ENCODE assay signal across 31 cellular contexts in genomic region chr5:3323144-3323543, GRCh38.
"Had no signal": no experiment of that assay in that cellular context is flagged by ENCODE, and none has a peak within 500 bp of the region (broad histone marks: within the 10 kb centered on the region; RNA-seq: fewer than 3 reads in every experiment).

No MANE protein-coding gene starts in this region.

- H3K36me3 Mint-ChIP-seq: activated CD8-positive, alpha-beta memory T cell treated with anti-CD3 and anti-CD28 coated beads, Interleukin-2, amount 10 ng/mL, durations not matched to agents 7 days and 5 days; activated naive CD8-positive, alpha-beta T cell treated with anti-CD3 and anti-CD28 coated beads for 36 hours had no signal

- H3K27me3 ChIP-seq: adrenal gland, body of pancreas, brain microvascular endothelial cell, breast epithelium had no signal

- FAIRE-seq: TTC549 had no signal

- ATAC-seq: activated CD4-positive, alpha-beta T cell treated with anti-CD3 and anti-CD28 coated beads for 36 hours; activated CD4-positive, CD25-positive, alpha-beta regulatory T cell treated with anti-CD3 and anti-CD28 coated beads, Interleukin-2, amount 50 U/mL, for 24 hours; activated CD8-positive, alpha-beta memory T cell treated with anti-CD3 and anti-CD28 coated beads, Interleukin-2, amount 10 ng/mL, durations not matched to agents 7 days and 5 days; activated CD8-positive, alpha-beta T cell treated with anti-CD3 and anti-CD28 coated beads, Interleukin-2, amount 10 ng/mL, durations not matched to agents 7 days and 5 days; body of pancreas had no signal

- H3K4me1 ChIP-seq: adrenal gland, body of pancreas, breast epithelium had no signal

- H3K4me3 Mint-ChIP-seq: activated CD4-positive, alpha-beta memory T cell treated with anti-CD3 and anti-CD28 coated beads, Interleukin-2, amount 10 ng/mL, durations not matched to agents 7 days and 5 days; activated CD4-positive, alpha-beta T cell treated with anti-CD3 and anti-CD28 coated beads for 36 hours; activated CD4-positive, alpha-beta T cell treated with anti-CD3 and anti-CD28 coated beads, Interleukin-2, amount 10 ng/mL, durations not matched to agents 7 days and 5 days; activated CD8-positive, alpha-beta memory T cell treated with anti-CD3 and anti-CD28 coated beads, Interleukin-2, amount 10 ng/mL, durations not matched to agents 7 days and 5 days; activated CD8-positive, alpha-beta T cell treated with anti-CD3 and anti-CD28 coated beads, Interleukin-2, amount 10 ng/mL, durations not matched to agents 7 days and 5 days; activated naive CD4-positive, alpha-beta T cell treated with anti-CD3 and anti-CD28 coated beads for 36 hours; activated naive CD8-positive, alpha-beta T cell treated with anti-CD3 and anti-CD28 coated beads for 36 hours; activated T-cell treated with anti-CD3 and anti-CD28 coated beads, Interleukin-2, amount 50 U/mL, for 24 hours; T-helper 2 cell treated with Interferon-gamma antibody and Interleukin-4, amounts not matched to agents 5 μg/mL and 100 μg/mL, for 36 hours had no signal

- DNase-seq: activated CD4-positive, alpha-beta memory T cell treated with anti-CD3 and anti-CD28 coated beads, Interleukin-2, amount 10 ng/mL, durations not matched to agents 7 days and 5 days; activated CD4-positive, alpha-beta T cell treated with anti-CD3 and anti-CD28 coated beads for 1 hour; activated CD4-positive, alpha-beta T cell treated with anti-CD3 and anti-CD28 coated beads for 36 hours; activated CD4-positive, alpha-beta T cell treated with anti-CD3 and anti-CD28 coated beads for 48 hours; activated CD4-positive, alpha-beta T cell treated with anti-CD3 and anti-CD28 coated beads, Interleukin-2, amount 10 ng/mL, durations not matched to agents 7 days and 5 days; activated CD4-positive, CD25-positive, alpha-beta regulatory T cell; activated CD8-positive, alpha-beta memory T cell treated with anti-CD3 and anti-CD28 coated beads for 24 hours; activated CD8-positive, alpha-beta memory T cell treated with anti-CD3 and anti-CD28 coated beads, Interleukin-2, amount 50 U/mL, for 48 hours; activated CD8-positive, alpha-beta T cell treated with anti-CD3 and anti-CD28 coated beads, Interleukin-2, amount 10 ng/mL, durations not matched to agents 7 days and 5 days; activated effector memory CD4-positive, alpha-beta T cell treated with Interleukin-2 at 50 U/mL for 16 hours; activated gamma-delta T cell; activated naive CD4-positive, alpha-beta T cell treated with anti-CD3 and anti-CD28 coated beads for 36 hours; activated naive CD4-positive, alpha-beta T cell treated with anti-CD3 and anti-CD28 coated beads, Interleukin-2, amount 50 U/mL, for 16 hours; activated naive CD8-positive, alpha-beta T cell treated with anti-CD3 and anti-CD28 coated beads for 36 hours; activated T-cell treated with anti-CD3 and anti-CD28 coated beads, Interleukin-2, amount 50 U/mL, for 24 hours; activated T-cell treated with anti-CD3 and anti-CD28 coated beads, Interleukin-2, amount 50 U/mL, for 48 hours; adrenal gland; amniotic stem cell; aorta; body of pancreas; brain microvascular endothelial cell; central memory CD4-positive, alpha-beta T cell; T-helper 9 cell had no signal

- H3K4me1 Mint-ChIP-seq: activated CD4-positive, alpha-beta memory T cell treated with anti-CD3 and anti-CD28 coated beads, Interleukin-2, amount 10 ng/mL, durations not matched to agents 7 days and 5 days; activated CD4-positive, alpha-beta T cell treated with anti-CD3 and anti-CD28 coated beads for 36 hours; activated CD4-positive, alpha-beta T cell treated with anti-CD3 and anti-CD28 coated beads, Interleukin-2, amount 10 ng/mL, durations not matched to agents 7 days and 5 days; activated CD8-positive, alpha-beta memory T cell treated with anti-CD3 and anti-CD28 coated beads, Interleukin-2, amount 10 ng/mL, durations not matched to agents 7 days and 5 days; activated naive CD8-positive, alpha-beta T cell treated with anti-CD3 and anti-CD28 coated beads for 36 hours had no signal

- H3K9me3 ChIP-seq: adrenal gland, body of pancreas, breast epithelium had no signal

- H3K4me3 ChIP-seq: adrenal gland, body of pancreas, breast epithelium had no signal

- H3K36me3 ChIP-seq: adrenal gland, brain microvascular endothelial cell, breast epithelium had no signal

- H3K27ac Mint-ChIP-seq: activated CD4-positive, alpha-beta memory T cell treated with anti-CD3 and anti-CD28 coated beads, Interleukin-2, amount 10 ng/mL, durations not matched to agents 7 days and 5 days; activated CD4-positive, alpha-beta T cell treated with anti-CD3 and anti-CD28 coated beads for 36 hours; activated CD4-positive, alpha-beta T cell treated with anti-CD3 and anti-CD28 coated beads, Interleukin-2, amount 10 ng/mL, durations not matched to agents 7 days and 5 days; activated CD8-positive, alpha-beta memory T cell treated with anti-CD3 and anti-CD28 coated beads, Interleukin-2, amount 10 ng/mL, durations not matched to agents 7 days and 5 days; activated CD8-positive, alpha-beta T cell treated with anti-CD3 and anti-CD28 coated beads, Interleukin-2, amount 10 ng/mL, durations not matched to agents 7 days and 5 days; activated naive CD4-positive, alpha-beta T cell treated with anti-CD3 and anti-CD28 coated beads for 36 hours; activated naive CD4-positive, alpha-beta T cell treated with anti-CD3 and anti-CD28 coated beads, Interleukin-2, amount 50 U/mL, for 72 hours; activated naive CD8-positive, alpha-beta T cell treated with anti-CD3 and anti-CD28 coated beads for 36 hours; activated T-cell treated with anti-CD3 and anti-CD28 coated beads, Interleukin-2, amount 50 U/mL, for 24 hours; activated T-helper 2 cell treated with anti-CD3 and anti-CD28 coated beads, Interferon-gamma antibody, Interleukin-2, Interleukin-4, amounts not matched to agents 10 μg/mL and 5 μg/mL and 100 μg/mL, durations not matched to agents 14 hours and 24 hours and 36 hours; T-helper 2 cell treated with Interferon-gamma antibody and Interleukin-4, amounts not matched to agents 5 μg/mL and 100 μg/mL, for 36 hours had no signal

- H3K27ac ChIP-seq: adrenal gland, body of pancreas, brain microvascular endothelial cell, breast epithelium, VCaP had no signal

- H3K27me3 Mint-ChIP-seq: activated CD4-positive, alpha-beta memory T cell treated with anti-CD3 and anti-CD28 coated beads, Interleukin-2, amount 10 ng/mL, durations not matched to agents 7 days and 5 days; activated CD4-positive, alpha-beta T cell treated with anti-CD3 and anti-CD28 coated beads for 36 hours; activated CD4-positive, alpha-beta T cell treated with anti-CD3 and anti-CD28 coated beads, Interleukin-2, amount 10 ng/mL, durations not matched to agents 7 days and 5 days; activated CD8-positive, alpha-beta memory T cell treated with anti-CD3 and anti-CD28 coated beads, Interleukin-2, amount 10 ng/mL, durations not matched to agents 7 days and 5 days; activated naive CD8-positive, alpha-beta T cell treated with anti-CD3 and anti-CD28 coated beads for 36 hours; activated T-cell treated with anti-CD3 and anti-CD28 coated beads, Interleukin-2, amount 50 U/mL, for 24 hours had no signal
